9 cellular contexts compared by ENCODE assay signal in the genomic region with DNA sequence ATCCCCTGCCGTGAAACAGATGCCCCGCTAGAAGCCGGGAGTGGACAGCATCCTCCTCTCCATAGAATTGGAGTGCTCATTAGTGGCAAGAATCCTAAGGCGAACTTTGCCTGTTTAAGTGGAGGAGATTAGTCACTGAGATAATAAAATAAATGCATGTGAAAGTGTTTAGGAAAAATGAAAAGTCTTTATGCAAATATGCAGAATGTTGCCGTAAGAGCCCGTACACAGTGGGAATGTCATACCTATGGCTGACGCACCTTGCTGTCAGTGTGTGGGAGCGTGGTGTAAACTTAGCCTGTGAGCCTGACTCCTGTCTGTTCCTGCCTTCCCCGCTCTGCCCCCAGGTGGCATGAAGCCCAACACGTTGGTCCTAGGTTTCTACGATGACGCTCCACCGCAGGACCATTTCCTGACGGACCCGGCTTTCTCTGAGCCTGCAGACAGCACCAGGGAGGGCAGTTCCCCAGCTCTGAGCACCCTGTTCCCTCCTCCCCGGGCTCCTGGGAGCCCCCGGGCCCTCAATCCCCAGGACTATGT. TPM values are rescaled to one million over a fixed set of nuclear protein-coding genes. Genes with fewer than 3 reads are reported as not detected.
DNase-seq lines count a peak whose midpoint lies in the region; ATAC-seq and TF ChIP-seq lines count a peak whose summit lies in the region.
"Had no signal": no experiment of that assay in that cellular context is flagged by ENCODE, and none has a peak within 500 bp of the region (broad histone marks: within the 10 kb centered on the region; RNA-seq: fewer than 3 reads in every experiment).

No MANE protein-coding gene starts in this region.

- peak overlapping the region; percentile 75 to 95 (median 86) for H3K27ac ChIP-seq in Peyer's patch

- H3K27me3 Mint-ChIP-seq in stimulated activated naive B cell treated with anti-CD40 and anti-IgM and Interleukin-4, amounts not matched to agents 10 μg/mL and 1 μg/mL and 100 μg/mL, for 72 hours: no peaks in the 10 kb centered on the region

- H3K4me3 ChIP-seq in Peyer's patch: peak overlapping the region in 3 of 4 donors; percentile 9 to 71 (median 66)

- TF ChIP-seq POLR2A in Peyer's patch (IDR thresholded peaks at IDR 0.05): no peak

- no peaks in the 10 kb centered on the region for H3K27me3 ChIP-seq in Peyer's patch

- peaks cover 6 to 42% (median 12%) of the 10 kb centered on the region in 4 donors for H3K4me1 ChIP-seq in Peyer's patch

- H3K36me3 ChIP-seq in Peyer's patch: peaks cover 0 to 13% (median 0%) of the 10 kb centered on the region in 3 donors

- no peak for TF ChIP-seq CTCF in Peyer's patch (IDR thresholded peaks at IDR 0.05)

- peaks cover 32 to 43% of the 10 kb centered on the region in 2 donors for H3K36me3 Mint-ChIP-seq in stimulated activated naive B cell treated with anti-CD40 and anti-IgM and Interleukin-4, amounts not matched to agents 10 μg/mL and 1 μg/mL and 100 μg/mL, for 72 hours

- peak overlapping the region; percentile 92 to 95 for H3K4me3 Mint-ChIP-seq in stimulated activated naive B cell treated with anti-CD40 and anti-IgM and Interleukin-4, amounts not matched to agents 10 μg/mL and 1 μg/mL and 100 μg/mL, for 72 hours

- ATAC-seq in stimulated activated naive B cell treated with anti-CD40 and anti-IgM and Interleukin-4, amounts not matched to agents 10 μg/mL and 1 μg/mL and 100 μg/mL, for 72 hours (replicated peaks): peak in 1 of 2 donors; percentile 1
- no peak for ATAC-seq in GM19395 (IDR thresholded peaks at IDR 0.05; ENCODE audit: unreplicated experiment)

- H3K9me3 ChIP-seq in Peyer's patch: no peaks in the 10 kb centered on the region

- peaks cover 19 to 37% of the 10 kb centered on the region in 2 donors for H3K4me1 Mint-ChIP-seq in stimulated activated naive B cell treated with anti-CD40 and anti-IgM and Interleukin-4, amounts not matched to agents 10 μg/mL and 1 μg/mL and 100 μg/mL, for 72 hours

- peak overlapping the region; percentile 98 for H3K27ac Mint-ChIP-seq in stimulated activated naive B cell treated with anti-CD40 and anti-IgM and Interleukin-4, amounts not matched to agents 10 μg/mL and 1 μg/mL and 100 μg/mL, for 72 hours

- DNase-seq in GF-D8 (lab: John Stamatoyannopoulos, UW): peak; percentile 20
- DNase-seq in Peyer's patch: no peak
- peak; percentile 41 for DNase-seq in fibroblast of gingiva (ENCODE audit: low read depth)
- DNase-seq in stimulated activated naive B cell treated with anti-CD40 and anti-IgM and Interleukin-4, amounts not matched to agents 10 μg/mL and 1 μg/mL and 100 μg/mL, for 72 hours: no peak
- no peak for DNase-seq in COR-L47 (lab: John Stamatoyannopoulos, UW)
- DNase-seq in stimulated activated CD4-positive, alpha-beta T cell treated with anti-CD3 and anti-CD28 coated beads, Interleukin-4, amount 100 ng/mL, for 4 hours: no peak
- no peak for DNase-seq in activated CD4-positive, CD25-positive, alpha-beta regulatory T cell (lab: John Stamatoyannopoulos, UW)
- DNase-seq: NCI-H1417 had no signal

- no peaks in the 10 kb centered on the region for H3K9me3 Mint-ChIP-seq in stimulated activated naive B cell treated with anti-CD40 and anti-IgM and Interleukin-4, amounts not matched to agents 10 μg/mL and 1 μg/mL and 100 μg/mL, for 72 hours

RNA-seq across cellular contexts. Expression of a gene that starts 1.7 kb away (rescaled TPM):
- total RNA-seq in Peyer's patch: 10 to 100 TPM in 3 of 4 donors, 1 to 10 TPM in 1; 8.8 to 22.3 (median 15.4) TPM

RNA-seq across cellular contexts. Expression of a gene that starts 9.5 kb away (rescaled TPM):
- total RNA-seq in Peyer's patch: 100 to 1,000 TPM in 2 of 4 donors, 10 to 100 TPM in 2; 60.9 to 272 (median 113) TPM

RNA-seq across cellular contexts. Expression of a gene that starts 12.9 kb away (rescaled TPM):
- total RNA-seq in Peyer's patch: 10 to 100 TPM; 24.8 to 51.1 (median 28.2) TPM

RNA-seq across cellular contexts. Expression of a gene that starts 24.1 kb away (rescaled TPM):
- 1 to 10 TPM; 4.1 to 7.0 (median 5.2) TPM for total RNA-seq in Peyer's patch

RNA-seq across cellular contexts. Expression of a gene that starts 30.2 kb away (rescaled TPM):
- total RNA-seq in Peyer's patch: 10 to 100 TPM in 3 of 4 donors, 1 to 10 TPM in 1; 3.3 to 35.4 (median 25.3) TPM

Comparison
In these comparisons a context has a peak if more than half of its experiments do, and no peak if none do; other contexts are left out.
1. DNase-seq: peak in GF-D8 (single experiment) and fibroblast of gingiva (single experiment); none in Peyer's patch (0 of 3), stimulated activated naive B cell treated with anti-CD40 and anti-IgM and Interleukin-4, amounts not matched to agents 10 μg/mL and 1 μg/mL and 100 μg/mL, for 72 hours (single experiment), COR-L47 (single experiment), stimulated activated CD4-positive, alpha-beta T cell treated with anti-CD3 and anti-CD28 coated beads, Interleukin-4, amount 100 ng/mL, for 4 hours (0 of 2) and activated CD4-positive, CD25-positive, alpha-beta regulatory T cell (0 of 4).